Comparison of ENCODE assay signal across 12 cellular contexts in the genomic region with DNA sequence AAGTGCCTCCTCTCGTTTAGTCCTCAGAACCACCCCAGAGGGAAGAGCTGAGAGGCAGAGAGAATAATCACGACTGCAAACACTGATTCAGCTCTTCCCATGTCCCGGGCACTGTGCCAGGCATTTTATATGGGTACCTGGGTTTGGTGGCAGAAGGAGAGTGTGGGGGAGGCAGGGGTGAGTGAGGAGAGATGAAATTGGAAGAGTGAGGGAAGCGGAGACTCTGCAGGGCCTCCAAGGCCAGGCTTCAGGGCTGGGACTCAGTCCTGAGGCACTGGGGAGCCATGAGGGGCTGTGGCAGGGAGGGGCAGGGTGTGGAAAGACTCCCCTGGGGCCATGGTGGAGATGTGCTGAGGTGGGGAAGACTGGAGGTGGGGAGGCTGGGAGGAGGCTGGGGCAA. TPM values are rescaled to one million over a fixed set of nuclear protein-coding genes. Genes with fewer than 3 reads are reported as not detected.
DNase-seq lines count a peak whose midpoint lies in the region; ATAC-seq, FAIRE-seq and TF ChIP-seq lines count a peak whose summit lies in the region.
"Had no signal": no experiment of that assay in that cellular context is flagged by ENCODE, and none has a peak within 500 bp of the region (broad histone marks: within the 10 kb centered on the region; RNA-seq: fewer than 3 reads in every experiment).

No MANE protein-coding gene starts in this region.

- H3K36me3 Mint-ChIP-seq in activated naive CD4-positive, alpha-beta T cell treated with anti-CD3 and anti-CD28 coated beads, Interleukin-2, amount 50 U/mL, for 72 hours: no peaks in the 10 kb centered on the region
- no peaks in the 10 kb centered on the region for H3K36me3 Mint-ChIP-seq in progenitor cell of endocrine pancreas (ENCODE audit: insufficient read depth)

- H3K27me3 Mint-ChIP-seq in progenitor cell of endocrine pancreas: no peaks in the 10 kb centered on the region
- H3K27me3 Mint-ChIP-seq: activated naive CD8-positive, alpha-beta T cell treated with anti-CD3 and anti-CD28 coated beads, Interleukin-2, amount 50 U/mL, for 24 hours had no signal

- TF ChIP-seq CTCF in epithelial cell of esophagus (IDR thresholded peaks at IDR 0.05; ENCODE audit: insufficient read depth, low read depth, low read length, missing control alignments) (no peak), progenitor cell of endocrine pancreas (IDR thresholded peaks at IDR 0.05; ENCODE audit: unreplicated experiment) (no peak)

- H3K9me3 Mint-ChIP-seq in activated naive CD4-positive, alpha-beta T cell treated with anti-CD3 and anti-CD28 coated beads, Interleukin-2, amount 50 U/mL, for 72 hours: no peaks in the 10 kb centered on the region
- H3K9me3 Mint-ChIP-seq in progenitor cell of endocrine pancreas (ENCODE audit: low read depth): no peaks in the 10 kb centered on the region
- H3K9me3 Mint-ChIP-seq: activated naive CD8-positive, alpha-beta T cell treated with anti-CD3 and anti-CD28 coated beads, Interleukin-2, amount 50 U/mL, for 24 hours had no signal

- no peak for FAIRE-seq in urothelium cell line (lab: Jason Lieb, UNC)
- FAIRE-seq: endothelial cell of umbilical vein had no signal

- H3K4me3 ChIP-seq in epithelial cell of esophagus (ENCODE audit: low read length): no peak overlapping the region

- no peaks in the 10 kb centered on the region for H3K4me1 Mint-ChIP-seq in progenitor cell of endocrine pancreas (ENCODE audit: low read depth)
- H3K4me1 Mint-ChIP-seq: activated naive CD8-positive, alpha-beta T cell treated with anti-CD3 and anti-CD28 coated beads, Interleukin-2, amount 50 U/mL, for 24 hours had no signal

- no peak overlapping the region for H3K4me3 Mint-ChIP-seq in progenitor cell of endocrine pancreas (ENCODE audit: low read depth)
- H3K4me3 Mint-ChIP-seq: activated naive CD8-positive, alpha-beta T cell treated with anti-CD3 and anti-CD28 coated beads, Interleukin-2, amount 50 U/mL, for 24 hours had no signal

- H3K27ac Mint-ChIP-seq in activated naive CD4-positive, alpha-beta T cell treated with anti-CD3 and anti-CD28 coated beads, Interleukin-2, amount 50 U/mL, for 72 hours: peak overlapping the region; percentile 29 to 47
- H3K27ac Mint-ChIP-seq in progenitor cell of endocrine pancreas: no peak overlapping the region
- H3K27ac Mint-ChIP-seq: activated naive CD8-positive, alpha-beta T cell treated with anti-CD3 and anti-CD28 coated beads, Interleukin-2, amount 50 U/mL, for 24 hours had no signal

- ATAC-seq in activated naive CD4-positive, alpha-beta T cell treated with anti-CD3 and anti-CD28 coated beads, Interleukin-2, amount 50 U/mL, for 72 hours: no peak
- ATAC-seq: activated naive CD8-positive, alpha-beta T cell treated with anti-CD3 and anti-CD28 coated beads, Interleukin-2, amount 50 U/mL, for 24 hours had no signal

- no peak for DNase-seq in activated naive CD4-positive, alpha-beta T cell treated with anti-CD3 and anti-CD28 coated beads, Interleukin-2, amount 50 U/mL, for 72 hours (ENCODE audit: low spot score in 2 of 2)
- DNase-seq in activated naive CD4-positive, alpha-beta T cell treated with anti-CD3 and anti-CD28 coated beads, Interleukin-2, amount 50 U/mL, for 16 hours: no peak
- DNase-seq in NCI-H69 (lab: John Stamatoyannopoulos, UW) (peak; percentile 99), epithelial cell of esophagus (ENCODE audit: low read depth) (peak; percentile 55), urothelium cell line (ENCODE audit: low spot score) (peak; percentile 32), GM03348 (ENCODE audit: low spot score) (no peak), progenitor cell of endocrine pancreas (ENCODE audit: low spot score, unreplicated experiment) (no peak), HCEC 1CT (no peak)
- DNase-seq: activated naive CD8-positive, alpha-beta T cell treated with anti-CD3 and anti-CD28 coated beads, Interleukin-2, amount 50 U/mL, for 24 hours had no signal

RNA-seq across cellular contexts. Expression of a gene that starts 8.7 kb away (rescaled TPM):
- total RNA-seq in activated naive CD4-positive, alpha-beta T cell treated with anti-CD3 and anti-CD28 coated beads, Interleukin-2, amount 50 U/mL, for 72 hours: under 1 TPM in 1 of 2 donors, not detected in 1; 0.41 TPM
- total RNA-seq in progenitor cell of endocrine pancreas: not detected in 2 replicates
- total RNA-seq: endothelial cell of umbilical vein, LHCN-M2, urinary bladder had no signal

RNA-seq across cellular contexts. Expression of a gene that starts 9.2 kb away (rescaled TPM):
- 10 to 100 TPM; 24.1 to 48.1 TPM for total RNA-seq in activated naive CD4-positive, alpha-beta T cell treated with anti-CD3 and anti-CD28 coated beads, Interleukin-2, amount 50 U/mL, for 72 hours
- total RNA-seq in progenitor cell of endocrine pancreas: 9.5 and 10.3 TPM in 2 replicates

RNA-seq across cellular contexts. Expression of a gene that starts 18.4 kb away (rescaled TPM):
- total RNA-seq in activated naive CD4-positive, alpha-beta T cell treated with anti-CD3 and anti-CD28 coated beads, Interleukin-2, amount 50 U/mL, for 72 hours: 100 to 1,000 TPM in 1 of 2 donors, 10 to 100 TPM in 1; 91.1 to 108 TPM
- 207 and 213 TPM in 2 replicates for total RNA-seq in progenitor cell of endocrine pancreas

RNA-seq across cellular contexts. Expression of a gene that starts 20.6 kb away (rescaled TPM):
- under 1 TPM; 0.23 to 0.45 TPM for total RNA-seq in activated naive CD4-positive, alpha-beta T cell treated with anti-CD3 and anti-CD28 coated beads, Interleukin-2, amount 50 U/mL, for 72 hours
- total RNA-seq in progenitor cell of endocrine pancreas: 0.22 and 0.34 TPM in 2 replicates
- total RNA-seq: LHCN-M2 had no signal

RNA-seq across cellular contexts. Expression of a gene that starts 47.6 kb away (rescaled TPM):
- total RNA-seq in activated naive CD4-positive, alpha-beta T cell treated with anti-CD3 and anti-CD28 coated beads, Interleukin-2, amount 50 U/mL, for 72 hours: 100 to 1,000 TPM in 1 of 2 donors, 10 to 100 TPM in 1; 55.4 to 211 TPM
- total RNA-seq in progenitor cell of endocrine pancreas: 2.9 and 3.8 TPM in 2 replicates

Comparison
In these comparisons a context has a peak if more than half of its experiments do, and no peak if none do; other contexts are left out.
1. DNase-seq: peak in NCI-H69 (single experiment), epithelial cell of esophagus (single experiment) and urothelium cell line (single experiment); none in activated naive CD4-positive, alpha-beta T cell treated with anti-CD3 and anti-CD28 coated beads, Interleukin-2, amount 50 U/mL, for 72 hours (0 of 2), activated naive CD4-positive, alpha-beta T cell treated with anti-CD3 and anti-CD28 coated beads, Interleukin-2, amount 50 U/mL, for 16 hours (single experiment), GM03348 (single experiment), progenitor cell of endocrine pancreas (single experiment) and HCEC 1CT (single experiment).